ENCODE assay signal across 14 cellular contexts in genomic region chr2:229454934-229455631, GRCh38.
A peak's percentile ranks its signal among the peaks of the same experiment; 100 is the strongest.
DNase-seq lines count a peak whose midpoint lies in the region; ATAC-seq, FAIRE-seq and TF ChIP-seq lines count a peak whose summit lies in the region.
"Had no signal": no experiment of that assay in that cellular context is flagged by ENCODE, and none has a peak within 500 bp of the region (broad histone marks: within the 10 kb centered on the region; RNA-seq: fewer than 3 reads in every experiment).

No MANE protein-coding gene starts in this region.

- H3K36me3 Mint-ChIP-seq in activated naive CD8-positive, alpha-beta T cell treated with anti-CD3 and anti-CD28 coated beads for 36 hours = no peaks in the 10 kb centered on the region
- H3K36me3 Mint-ChIP-seq: naive thymus-derived CD8-positive, alpha-beta T cell had no signal

- DNase-seq in ELR (ENCODE audit: low read depth) (peak; percentile 98), RCC 7860 (ENCODE audit: low spot score) (peak; percentile 97), dermis blood vessel endothelial cell (peak; percentile 73), omental fat pad (ENCODE audit: low spot score) (no peak), small intestine (no peak), cerebellar cortex (ENCODE audit: low spot score) (no peak), NCI-H2029 treated with DMSO at 0.1 percent for 48 hours (lab: John Stamatoyannopoulos, UW) (no peak)
- DNase-seq in activated naive CD8-positive, alpha-beta T cell treated with anti-CD3 and anti-CD28 coated beads for 36 hours = no peak
- DNase-seq: activated CD8-positive, alpha-beta T cell treated with anti-CD3 and anti-CD28 coated beads for 36 hours; naive thymus-derived CD8-positive, alpha-beta T cell; NCI-H1417; stimulated activated CD8-positive, alpha-beta memory T cell treated with anti-CD3 and anti-CD28 coated beads, Interleukin-4, amount 100 ng/mL, for 48 hours had no signal

- H3K27me3 ChIP-seq in small intestine (ENCODE audit: control insufficient read depth in 2 of 2, insufficient read depth in 2 of 2, low read length in 2 of 2) = no peaks in the 10 kb centered on the region

- no peak overlapping the region for H3K27ac Mint-ChIP-seq in activated naive CD8-positive, alpha-beta T cell treated with anti-CD3 and anti-CD28 coated beads for 36 hours
- H3K27ac Mint-ChIP-seq: activated CD8-positive, alpha-beta T cell treated with anti-CD3 and anti-CD28 coated beads for 36 hours; activated naive CD4-positive, alpha-beta T cell treated with anti-CD3 and anti-CD28 coated beads, Interleukin-2, amount 50 U/mL, for 72 hours; naive thymus-derived CD8-positive, alpha-beta T cell had no signal

- no peaks in the 10 kb centered on the region for H3K4me1 ChIP-seq in small intestine (ENCODE audit: control insufficient read depth in 2 of 2, insufficient read depth in 1 of 2, low read depth in 1 of 2, low read length in 1 of 2)

- no peaks in the 10 kb centered on the region for H3K9me3 ChIP-seq in small intestine (ENCODE audit: control insufficient read depth, low read depth)

- H3K4me3 ChIP-seq in small intestine (ENCODE audit: low read depth in 1 of 2, low read length in 2 of 2) = no peak overlapping the region

- H3K4me3 Mint-ChIP-seq in activated naive CD8-positive, alpha-beta T cell treated with anti-CD3 and anti-CD28 coated beads for 36 hours = no peak overlapping the region
- H3K4me3 Mint-ChIP-seq: activated CD8-positive, alpha-beta T cell treated with anti-CD3 and anti-CD28 coated beads for 36 hours; naive thymus-derived CD8-positive, alpha-beta T cell had no signal

- H3K27me3 Mint-ChIP-seq in activated naive CD8-positive, alpha-beta T cell treated with anti-CD3 and anti-CD28 coated beads for 36 hours = peaks cover 6% of the 10 kb centered on the region

- H3K27ac ChIP-seq in small intestine (ENCODE audit: low read depth in 1 of 2, low read length in 1 of 2) = no peak overlapping the region

- no peak for TF ChIP-seq CTCF in omental fat pad (IDR thresholded peaks at IDR 0.05)

- H3K36me3 ChIP-seq in small intestine (ENCODE audit: control insufficient read depth in 2 of 2, insufficient read depth in 2 of 2, low read length in 2 of 2) = no peaks in the 10 kb centered on the region

- H3K4me1 Mint-ChIP-seq in activated naive CD8-positive, alpha-beta T cell treated with anti-CD3 and anti-CD28 coated beads for 36 hours = no peaks in the 10 kb centered on the region
- H3K4me1 Mint-ChIP-seq: naive thymus-derived CD8-positive, alpha-beta T cell had no signal

- peak; percentile 93 for ATAC-seq in omental fat pad (ENCODE audit: low FRiP score)
- ATAC-seq: activated CD8-positive, alpha-beta T cell treated with anti-CD3 and anti-CD28 coated beads for 36 hours; activated naive CD4-positive, alpha-beta T cell treated with anti-CD3 and anti-CD28 coated beads, Interleukin-2, amount 50 U/mL, for 72 hours; naive thymus-derived CD8-positive, alpha-beta T cell had no signal

- WGBS in small intestine, 3 donors = 59 to 66% (median 65%) methylated on average over 7 of the region's 7 CpGs

- no peaks in the 10 kb centered on the region for H3K9me3 Mint-ChIP-seq in activated naive CD8-positive, alpha-beta T cell treated with anti-CD3 and anti-CD28 coated beads for 36 hours
- H3K9me3 Mint-ChIP-seq: activated CD8-positive, alpha-beta T cell treated with anti-CD3 and anti-CD28 coated beads for 36 hours; activated naive CD4-positive, alpha-beta T cell treated with anti-CD3 and anti-CD28 coated beads, Interleukin-2, amount 50 U/mL, for 72 hours had no signal

- FAIRE-seq in RCC 7860 (lab: Jason Lieb, UNC) (peak; percentile 98), small intestine (lab: Jason Lieb, UNC) (no peak)
- FAIRE-seq: GM18507 had no signal

Comparison
In these comparisons a context has a peak if more than half of its experiments do, and no peak if none do; other contexts are left out.
1. DNase-seq: peak in ELR (single experiment), RCC 7860 (single experiment) and dermis blood vessel endothelial cell (single experiment); none in omental fat pad (single experiment), small intestine (single experiment), cerebellar cortex (single experiment), activated naive CD8-positive, alpha-beta T cell treated with anti-CD3 and anti-CD28 coated beads for 36 hours (single experiment) and NCI-H2029 treated with DMSO at 0.1 percent for 48 hours (single experiment).